ENCODE assay signal across 18 cellular contexts in the genomic region with DNA sequence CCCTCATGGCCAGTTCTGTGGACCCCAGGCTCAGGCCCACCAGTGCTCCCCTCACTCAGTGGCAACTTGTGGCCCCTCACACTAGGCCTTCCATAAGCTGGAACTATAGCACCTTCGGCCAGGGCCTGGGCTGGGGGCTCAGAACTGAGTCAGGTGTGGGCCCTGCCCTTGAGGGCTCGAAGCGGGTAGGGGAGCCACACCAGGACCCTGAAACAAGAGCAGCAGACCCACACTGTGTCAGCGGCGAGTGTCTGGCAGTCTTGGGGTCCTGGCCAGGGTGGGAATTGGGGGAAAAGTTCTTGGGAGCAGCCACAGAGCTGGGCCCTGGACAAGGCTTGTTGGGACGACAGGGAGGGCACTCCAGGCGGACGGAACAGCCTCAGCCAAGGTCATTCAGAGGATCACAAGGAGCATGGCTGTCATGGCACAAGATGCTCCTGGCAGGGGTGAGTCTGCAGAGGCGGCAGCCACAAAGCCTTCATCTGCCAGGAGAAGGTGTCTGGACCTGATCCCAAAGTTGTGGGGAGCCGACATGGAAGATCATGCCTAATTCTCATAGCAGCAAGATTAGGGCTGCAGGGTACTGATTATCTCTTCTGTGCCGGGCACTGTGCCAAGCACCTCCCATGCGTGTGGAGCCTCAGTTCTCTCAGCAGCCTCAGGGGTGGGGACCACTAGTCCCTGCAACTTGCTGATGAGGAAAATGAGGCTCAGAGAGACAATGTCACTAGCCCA. TPM values are rescaled to one million over a fixed set of nuclear protein-coding genes. Genes with fewer than 3 reads are reported as not detected.
A peak's percentile ranks its signal among the peaks of the same experiment; 100 is the strongest.
DNase-seq lines count a peak whose midpoint lies in the region; ATAC-seq and TF ChIP-seq lines count a peak whose summit lies in the region.
"Had no signal": no experiment of that assay in that cellular context is flagged by ENCODE, and none has a peak within 500 bp of the region (broad histone marks: within the 10 kb centered on the region; RNA-seq: fewer than 3 reads in every experiment).

No MANE protein-coding gene starts in this region.

- no peaks in the 10 kb centered on the region for H3K9me3 Mint-ChIP-seq in natural killer cell
- H3K9me3 Mint-ChIP-seq in glutamatergic neuron (ENCODE audit: unreplicated experiment), result peaks cover 9% of the 10 kb centered on the region
- no peaks in the 10 kb centered on the region for H3K9me3 Mint-ChIP-seq in activated CD8-positive, alpha-beta T cell treated with anti-CD3 and anti-CD28 coated beads for 36 hours
- H3K9me3 Mint-ChIP-seq: neural crest cell had no signal

- H3K36me3 ChIP-seq in HEK293 (ENCODE audit: control insufficient read depth in 2 of 2, insufficient read depth in 1 of 2, low read length in 2 of 2) (no peaks in the 10 kb centered on the region), colonic mucosa (no peaks in the 10 kb centered on the region)
- H3K36me3 ChIP-seq: SJSA1, thyroid gland had no signal

- intact Hi-C loops in natural killer cell (cut with micrococcal nuclease) (no loop called here), colonic mucosa (cut with DNase I) (no loop called here)
- intact Hi-C loops in activated CD8-positive, alpha-beta T cell treated with anti-CD3 and anti-CD28 coated beads for 36 hours (cut with micrococcal nuclease), result no loop called here

- H3K9me3 ChIP-seq in HEK293 (ENCODE audit: control insufficient read depth, insufficient read depth, low read depth, low read length), result no peaks in the 10 kb centered on the region
- H3K9me3 ChIP-seq in colonic mucosa, result no peaks in the 10 kb centered on the region
- H3K9me3 ChIP-seq: body of pancreas, SJSA1, thyroid gland had no signal

- TF ChIP-seq CTCF in HEK293 (tag by site-specific recombination; IDR thresholded peaks at IDR 0.05) (no peak), natural killer cell (IDR thresholded peaks at IDR 0.05) (no peak), glutamatergic neuron (IDR thresholded peaks at IDR 0.05; ENCODE audit: partially characterized antibody, unreplicated experiment) (no peak), colonic mucosa (IDR thresholded peaks at IDR 0.05) (no peak)
- no peak for TF ChIP-seq CTCF in activated CD8-positive, alpha-beta T cell treated with anti-CD3 and anti-CD28 coated beads for 36 hours (IDR thresholded peaks at IDR 0.05)

- H3K4me1 ChIP-seq in HEK293 (ENCODE audit: control insufficient read depth, insufficient read depth, low read length) (peaks cover 2% of the 10 kb centered on the region; the same call in 1 of the 2 replicates), colonic mucosa (no peaks in the 10 kb centered on the region)
- H3K4me1 ChIP-seq: body of pancreas, SJSA1, thyroid gland had no signal

- CTCF ChIA-PET in HEK293 (lab: Yijun Ruan, JAX), result no interaction called here
- CTCF ChIA-PET in activated CD8-positive, alpha-beta T cell treated with anti-CD3 and anti-CD28 coated beads for 36 hours (lab: Charles Lee), result no interaction called here

- no peaks in the 10 kb centered on the region for H3K27me3 ChIP-seq in colonic mucosa
- H3K27me3 ChIP-seq: body of pancreas, SJSA1, thyroid gland had no signal

- H3K4me3 Mint-ChIP-seq in natural killer cell, result no peak overlapping the region
- no peak overlapping the region for H3K4me3 Mint-ChIP-seq in glutamatergic neuron (ENCODE audit: unreplicated experiment)
- no peak overlapping the region for H3K4me3 Mint-ChIP-seq in activated CD8-positive, alpha-beta T cell treated with anti-CD3 and anti-CD28 coated beads for 36 hours
- H3K4me3 Mint-ChIP-seq: CD4-positive, alpha-beta memory T cell; neural crest cell had no signal

- H3K4me3 ChIP-seq in HEK293 (ENCODE audit: low read depth, low read length) (no peak overlapping the region), colonic mucosa (no peak overlapping the region)
- H3K4me3 ChIP-seq: body of pancreas, lung, SJSA1, skin epidermis, thyroid gland had no signal

- no peak overlapping the region for H3K9ac ChIP-seq in colonic mucosa (ENCODE audit: low read depth in 2 of 2, low read length in 2 of 2)

- H3K27ac Mint-ChIP-seq in natural killer cell (no peak overlapping the region), glutamatergic neuron (ENCODE audit: unreplicated experiment) (no peak overlapping the region)
- no peak overlapping the region for H3K27ac Mint-ChIP-seq in activated CD8-positive, alpha-beta T cell treated with anti-CD3 and anti-CD28 coated beads for 36 hours
- H3K27ac Mint-ChIP-seq: CD4-positive, alpha-beta memory T cell had no signal

- DNase-seq in NCI-H2171 (lab: John Stamatoyannopoulos, UW), result peak; percentile 67
- DNase-seq in amniotic epithelial cell (ENCODE audit: low read depth), result peak; percentile 2
- DNase-seq in natural killer cell, result peak; percentile 10
- no peak for DNase-seq in glutamatergic neuron
- DNase-seq in activated CD8-positive, alpha-beta T cell treated with anti-CD3 and anti-CD28 coated beads for 36 hours, result no peak
- DNase-seq in activated CD4-positive, alpha-beta T cell treated with anti-CD3 and anti-CD28 coated beads, Interleukin-2, amount 50 U/mL, for 48 hours, result no peak
- no peak for DNase-seq in colonic mucosa
- DNase-seq: activated CD4-positive, CD25-positive, alpha-beta regulatory T cell; body of pancreas; CD4-positive, alpha-beta memory T cell; Karpas-422; NCI-H526; thyroid gland had no signal

- POLR2A ChIA-PET in HEK293 (lab: Yijun Ruan, JAX), result no interaction called here
- POLR2A ChIA-PET in activated CD8-positive, alpha-beta T cell treated with anti-CD3 and anti-CD28 coated beads for 36 hours (lab: Charles Lee), result no interaction called here

- H3K27me3 Mint-ChIP-seq in natural killer cell (ENCODE audit: low read depth in 2 of 2), result peaks cover 0 to 4% of the 10 kb centered on the region in 2 donors
- H3K27me3 Mint-ChIP-seq in glutamatergic neuron (ENCODE audit: unreplicated experiment), result peaks cover 4% of the 10 kb centered on the region
- no peaks in the 10 kb centered on the region for H3K27me3 Mint-ChIP-seq in activated CD8-positive, alpha-beta T cell treated with anti-CD3 and anti-CD28 coated beads for 36 hours

- no peak overlapping the region for H3K27ac ChIP-seq in HEK293 (ENCODE audit: extremely low read depth, low read depth, low read length)
- H3K27ac ChIP-seq in colonic mucosa, result no peak overlapping the region
- H3K27ac ChIP-seq: body of pancreas, SJSA1, skin epidermis, thyroid gland had no signal

- H3K4me1 Mint-ChIP-seq in natural killer cell (peaks cover 0 to 10% of the 10 kb centered on the region in 2 donors), glutamatergic neuron (ENCODE audit: low read depth, unreplicated experiment) (no peaks in the 10 kb centered on the region)
- no peaks in the 10 kb centered on the region for H3K4me1 Mint-ChIP-seq in activated CD8-positive, alpha-beta T cell treated with anti-CD3 and anti-CD28 coated beads for 36 hours (ENCODE audit: low read depth)

- H3K36me3 Mint-ChIP-seq in natural killer cell (no peaks in the 10 kb centered on the region), glutamatergic neuron (ENCODE audit: unreplicated experiment) (peaks cover 8% of the 10 kb centered on the region)
- H3K36me3 Mint-ChIP-seq in activated CD8-positive, alpha-beta T cell treated with anti-CD3 and anti-CD28 coated beads for 36 hours (ENCODE audit: low read depth), result no peaks in the 10 kb centered on the region
- H3K36me3 Mint-ChIP-seq: CD4-positive, alpha-beta memory T cell had no signal

- ATAC-seq in natural killer cell, result no peak
- ATAC-seq in activated CD8-positive, alpha-beta T cell treated with anti-CD3 and anti-CD28 coated beads for 36 hours, result no peak
- ATAC-seq: body of pancreas had no signal

TF ChIP-seq in HEK293, 187 proteins besides CTCF, POLR2A, EP300 and RAD21 (continues in another document):
- no peak for TF ChIP-seq ZNF792 (tag by site-specific recombination; IDR thresholded peaks at IDR 0.05)
- 0 out of 2 replicates have a peak, but pooled peaks have one; percentile 19 for TF ChIP-seq ZIC2 (tag by site-specific recombination; IDR thresholded peaks at IDR 0.05)
- TF ChIP-seq REPIN1 (tag by site-specific recombination; IDR thresholded peaks at IDR 0.05; ENCODE audit: low read depth), result no peak
- TF ChIP-seq ZNF23 (tag by site-specific recombination; IDR thresholded peaks at IDR 0.05; ENCODE audit: borderline replicate concordance), result no peak
- TF ChIP-seq, protein P1, sequence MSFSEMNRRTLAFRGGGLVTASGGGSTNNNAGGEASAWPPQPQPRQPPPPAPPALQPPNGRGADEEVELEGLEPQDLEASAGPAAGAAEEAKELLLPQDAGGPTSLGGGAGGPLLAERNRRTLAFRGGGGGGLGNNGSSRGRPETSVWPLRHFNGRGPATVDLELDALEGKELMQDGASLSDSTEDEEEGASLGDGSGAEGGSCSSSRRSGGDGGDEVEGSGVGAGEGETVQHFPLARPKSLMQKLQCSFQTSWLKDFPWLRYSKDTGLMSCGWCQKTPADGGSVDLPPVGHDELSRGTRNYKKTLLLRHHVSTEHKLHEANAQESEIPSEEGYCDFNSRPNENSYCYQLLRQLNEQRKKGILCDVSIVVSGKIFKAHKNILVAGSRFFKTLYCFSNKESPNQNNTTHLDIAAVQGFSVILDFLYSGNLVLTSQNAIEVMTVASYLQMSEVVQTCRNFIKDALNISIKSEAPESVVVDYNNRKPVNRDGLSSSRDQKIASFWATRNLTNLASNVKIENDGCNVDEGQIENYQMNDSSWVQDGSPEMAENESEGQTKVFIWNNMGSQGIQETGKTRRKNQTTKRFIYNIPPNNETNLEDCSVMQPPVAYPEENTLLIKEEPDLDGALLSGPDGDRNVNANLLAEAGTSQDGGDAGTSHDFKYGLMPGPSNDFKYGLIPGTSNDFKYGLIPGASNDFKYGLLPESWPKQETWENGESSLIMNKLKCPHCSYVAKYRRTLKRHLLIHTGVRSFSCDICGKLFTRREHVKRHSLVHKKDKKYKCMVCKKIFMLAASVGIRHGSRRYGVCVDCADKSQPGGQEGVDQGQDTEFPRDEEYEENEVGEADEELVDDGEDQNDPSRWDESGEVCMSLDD (tag by site-specific recombination; IDR thresholded peaks at IDR 0.05), result no peak
- no peak for TF ChIP-seq ZNF624 (tag by site-specific recombination; IDR thresholded peaks at IDR 0.05)
- TF ChIP-seq YY2 (tag by site-specific recombination; IDR thresholded peaks at IDR 0.05), result no peak
- 0 out of 2 replicates have a peak, but pooled peaks have one; percentile 25 for TF ChIP-seq SP7 (tag by site-specific recombination; IDR thresholded peaks at IDR 0.05)

RNA-seq across cellular contexts. Expression of a gene that starts 50.7 kb away (rescaled TPM):
- not detected for total RNA-seq in natural killer cell
- total RNA-seq in glutamatergic neuron (ENCODE audit: unreplicated experiment), result 3.2 TPM
- total RNA-seq in activated CD8-positive, alpha-beta T cell treated with anti-CD3 and anti-CD28 coated beads for 36 hours, result not detected
- total RNA-seq in colonic mucosa, result 1 to 10 TPM in 1 of 2 donors, under 1 TPM in 1; 0.27 to 6.6 TPM
- total RNA-seq: CD4-positive, alpha-beta memory T cell had no signal

Comparison
In these comparisons a context has a peak if more than half of its experiments do, and no peak if none do; other contexts are left out.
1. DNase-seq: peak in NCI-H2171 (single experiment), amniotic epithelial cell (single experiment) and natural killer cell (single experiment); none in glutamatergic neuron (single experiment), activated CD8-positive, alpha-beta T cell treated with anti-CD3 and anti-CD28 coated beads for 36 hours (single experiment), activated CD4-positive, alpha-beta T cell treated with anti-CD3 and anti-CD28 coated beads, Interleukin-2, amount 50 U/mL, for 48 hours (0 of 2) and colonic mucosa (single experiment).